In the genomic region with DNA sequence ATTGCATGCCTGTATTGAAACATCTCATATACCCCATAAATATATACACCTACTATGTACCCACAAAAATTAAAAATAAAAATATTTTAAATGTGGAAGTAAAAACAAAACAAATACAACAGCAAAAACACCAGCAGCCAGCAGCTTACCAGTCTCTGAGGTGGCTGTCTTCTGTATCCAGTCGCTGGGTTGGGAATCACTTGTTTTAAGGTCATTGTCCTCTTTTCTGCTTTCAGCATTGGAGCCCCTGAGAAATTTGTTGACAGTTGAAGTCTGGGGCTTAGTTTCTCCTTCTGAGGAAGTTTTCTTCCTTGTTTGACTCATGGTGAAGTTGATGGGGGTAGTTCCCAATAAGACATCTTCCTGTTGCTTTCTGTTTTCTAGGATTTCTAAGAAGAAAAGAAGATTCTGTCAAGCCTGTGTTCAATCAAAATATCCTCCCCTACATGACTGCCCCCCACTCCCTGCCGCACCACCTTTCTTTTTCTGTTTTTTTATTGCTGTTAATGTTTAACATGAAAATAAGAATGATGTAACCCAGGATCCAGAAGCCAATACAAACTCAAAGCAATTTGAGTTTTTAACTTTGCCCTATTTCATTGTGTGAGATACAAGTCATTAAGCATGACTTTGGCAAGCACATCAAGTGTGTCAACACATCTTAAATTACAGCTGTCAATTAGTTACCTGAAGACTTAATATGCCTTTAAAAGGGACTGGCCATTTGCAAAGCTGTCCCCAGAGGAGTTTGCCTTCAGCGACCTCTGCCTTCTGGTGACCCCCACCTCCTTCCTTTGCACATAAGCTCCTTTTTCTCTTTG, we compare ENCODE assay signal across 17 cellular contexts. TPM values are rescaled to one million over a fixed set of nuclear protein-coding genes. Genes with fewer than 3 reads are reported as not detected.
DNase-seq lines count a peak whose midpoint lies in the region; ATAC-seq lines count a peak whose summit lies in the region.
"Had no signal": no experiment of that assay in that cellular context is flagged by ENCODE, and none has a peak within 500 bp of the region (broad histone marks: within the 10 kb centered on the region; RNA-seq: fewer than 3 reads in every experiment).

Gene LRRC31, minus strand, starts transcription at position 452 of the 821 bp plus-strand sequence. Its CDS starts 128 bp downstream, at position 324.

- peaks cover 12% of the 10 kb centered on the region for H3K4me1 ChIP-seq in CD4-positive, CD25-positive, alpha-beta regulatory T cell (ENCODE audit: control insufficient read depth, insufficient read depth, low read length, poor library complexity, severe bottlenecking)
- no peaks in the 10 kb centered on the region for H3K4me1 ChIP-seq in muscle layer of duodenum (ENCODE audit: control insufficient read depth in 1 of 2, insufficient read depth in 2 of 2, low read length in 2 of 2)

- no peaks in the 10 kb centered on the region for H3K9me3 Mint-ChIP-seq in CD4-positive, CD25-positive, alpha-beta regulatory T cell
- H3K9me3 Mint-ChIP-seq in T-cell, result no peaks in the 10 kb centered on the region

- ATAC-seq in CD4-positive, CD25-positive, alpha-beta regulatory T cell (ENCODE audit: low read depth in 2 of 2), result no peak
- ATAC-seq in T-cell (replicated peaks in 1 of 4) (no peak), GM18519 (IDR thresholded peaks at IDR 0.05; ENCODE audit: low FRiP score, unreplicated experiment) (no peak), HG03521 (IDR thresholded peaks at IDR 0.05; ENCODE audit: unreplicated experiment) (no peak)

- in situ Hi-C loops in G401 (cut with HindIII; ENCODE audit: low sequenced_read_pairs), result no loop called here

- H3K4me1 Mint-ChIP-seq in CD4-positive, CD25-positive, alpha-beta regulatory T cell, result peaks cover 9 to 35% (median 18%) of the 10 kb centered on the region in 4 donors
- peaks cover 32 to 37% (median 32%) of the 10 kb centered on the region in 3 donors for H3K4me1 Mint-ChIP-seq in T-cell

- H3K9me3 ChIP-seq in CD4-positive, CD25-positive, alpha-beta regulatory T cell (ENCODE audit: control insufficient read depth in 2 of 2, low read length in 2 of 2), result no peaks in the 10 kb centered on the region
- no peaks in the 10 kb centered on the region for H3K9me3 ChIP-seq in muscle layer of duodenum (ENCODE audit: control insufficient read depth in 1 of 2, low read length in 2 of 2)

- H3K4me3 Mint-ChIP-seq in CD4-positive, CD25-positive, alpha-beta regulatory T cell, result no peak within 1 kb of the TSS
- H3K4me3 Mint-ChIP-seq in T-cell, result peak within 1 kb of the TSS in 1 of 3 donors; percentile 9

- DNase-seq in CD4-positive, CD25-positive, alpha-beta regulatory T cell, result no peak
- DNase-seq in HuH-7 (ENCODE audit: low spot score), result peak; percentile 31
- no peak for DNase-seq in T-cell
- no peak for DNase-seq in G401 (ENCODE audit: low spot score)
- DNase-seq in activated CD8-positive, alpha-beta memory T cell treated with anti-CD3 and anti-CD28 coated beads, Interleukin-2, amount 50 U/mL, for 4 hours, result no peak
- DNase-seq: activated T-cell treated with anti-CD3 and anti-CD28 coated beads, Interleukin-2, amount 50 U/mL, for 1 hour; aorta; C1 segment of cervical spinal cord; foreskin fibroblast; nucleus accumbens; stimulated activated naive CD4-positive, alpha-beta T cell treated with Interleukin-2 at 50 U/mL for 16 hours had no signal

- no peaks in the 10 kb centered on the region for H3K36me3 ChIP-seq in CD4-positive, CD25-positive, alpha-beta regulatory T cell (ENCODE audit: control insufficient read depth, insufficient read depth, low read length)
- H3K36me3 ChIP-seq in muscle layer of duodenum (ENCODE audit: control insufficient read depth in 1 of 2, insufficient read depth in 2 of 2, low read length in 2 of 2), result no peaks in the 10 kb centered on the region

- peaks cover 3% of the 10 kb centered on the region for H3K27me3 ChIP-seq in CD4-positive, CD25-positive, alpha-beta regulatory T cell (ENCODE audit: control insufficient read depth, insufficient read depth, low read length)
- no peaks in the 10 kb centered on the region for H3K27me3 ChIP-seq in muscle layer of duodenum (ENCODE audit: low read depth, low read length)

- no peak within 1 kb of the TSS for H3K4me3 ChIP-seq in CD4-positive, CD25-positive, alpha-beta regulatory T cell (ENCODE audit: low read depth, low read length)
- peak within 1 kb of the TSS in 1 of 2 donors; percentile 45 for H3K4me3 ChIP-seq in muscle layer of duodenum (ENCODE audit: low read depth in 1 of 2, low read length in 2 of 2)

- POLR2A ChIA-PET in T-cell (lab: Charles Lee), result no interaction called here

- H3K27me3 Mint-ChIP-seq in CD4-positive, CD25-positive, alpha-beta regulatory T cell, result peaks cover 10% of the 10 kb centered on the region
- H3K27me3 Mint-ChIP-seq in T-cell, result peaks cover 0 to 2% of the 10 kb centered on the region in 2 donors

- H3K27ac Mint-ChIP-seq in CD4-positive, CD25-positive, alpha-beta regulatory T cell, result peak within 1 kb of the TSS in 2 of 3 donors; percentile 64 to 70
- peak within 1 kb of the TSS; percentile 25 to 62 for H3K27ac Mint-ChIP-seq in T-cell

- H3K36me3 Mint-ChIP-seq in CD4-positive, CD25-positive, alpha-beta regulatory T cell, result no peaks in the 10 kb centered on the region
- no peaks in the 10 kb centered on the region for H3K36me3 Mint-ChIP-seq in T-cell

- CTCF ChIA-PET in T-cell (lab: Charles Lee), result interaction anchor here in 1 of 2 donors (1.6 kb wide), 1 partner anchor 13 kb away, joined by 4 read pairs; no protein-coding TSS in a partner anchor

- H3K27ac ChIP-seq in CD4-positive, CD25-positive, alpha-beta regulatory T cell (ENCODE audit: insufficient read depth, low read length, poor library complexity, severe bottlenecking), result no peak within 1 kb of the TSS
- peak within 1 kb of the TSS; percentile 60 for H3K27ac ChIP-seq in muscle layer of duodenum (ENCODE audit: low read length)

RNA-seq across cellular contexts. Expression of gene LRRC31, which starts in this region (rescaled TPM):
- not detected for total RNA-seq in CD4-positive, CD25-positive, alpha-beta regulatory T cell
- polyA plus RNA-seq in CD4-positive, CD25-positive, alpha-beta regulatory T cell, result not detected
- not detected for total RNA-seq in T-cell
- total RNA-seq in G401 (2014; rRNA removed; shearing (Covaris generic)), result not detected in 2 replicates
- total RNA-seq: aorta, dermis microvascular lymphatic vessel endothelial cell, H4, HT1080 had no signal
